In genomic region chr6:42727084-42727601, GRCh38 we compare ENCODE assay signal across 1 cellular context.
TF ChIP-seq lines count a peak whose summit lies in the region.

No MANE protein-coding gene starts in this region.

TF ChIP-seq in GM23338, 12 proteins besides CTCF, POLR2A, EP300 and RAD21 (continued from another document):
- TF ChIP-seq ZNF462 (CRISPR knock-in tag; IDR thresholded peaks at IDR 0.05) (no peak), ZNF331 (CRISPR knock-in tag; IDR thresholded peaks at IDR 0.05; ENCODE audit: low read depth) (no peak), CREB1 (CRISPR knock-in tag; IDR thresholded peaks at IDR 0.05; ENCODE audit: low read depth) (no peak), EZH2phosphoT487 (IDR thresholded peaks at IDR 0.05; ENCODE audit: unreplicated experiment) (no peak), NANOG (IDR thresholded peaks at IDR 0.05; ENCODE audit: borderline replicate concordance) (no peak), EZH2 (IDR thresholded peaks at IDR 0.05; ENCODE audit: low read depth, unreplicated experiment) (no peak)
